ENCODE assay signal across 16 cellular contexts in the genomic region with DNA sequence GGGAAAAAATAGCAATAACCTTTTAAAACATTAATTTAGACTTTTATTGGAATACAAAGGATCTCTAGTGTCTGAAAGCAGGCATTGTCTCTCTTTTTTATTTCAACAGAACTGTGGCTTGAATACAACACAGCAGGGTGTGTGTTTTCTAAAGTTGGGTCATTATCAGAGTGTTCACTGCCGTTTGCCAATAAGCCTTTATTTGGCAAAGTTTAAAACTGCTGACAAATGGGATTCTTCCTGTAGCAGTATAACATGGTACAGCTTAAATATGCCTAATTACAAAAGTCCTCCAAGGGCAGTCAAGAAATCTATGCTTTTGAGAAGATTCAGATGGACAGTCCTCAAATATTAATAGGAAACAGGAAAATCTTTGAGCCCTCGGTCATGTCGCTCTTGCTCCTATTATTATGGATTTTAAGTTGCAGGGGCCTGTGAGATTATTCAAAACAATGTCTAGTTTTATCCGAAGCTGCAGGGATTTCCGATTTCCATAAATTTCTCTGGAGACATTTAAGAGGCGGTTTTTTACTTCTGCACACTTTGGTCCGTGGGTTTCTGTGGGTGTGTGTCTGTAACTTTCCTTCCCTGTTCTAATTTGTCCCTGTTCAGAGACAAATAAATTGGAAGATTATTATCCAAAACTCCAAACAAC.
DNase-seq lines count a peak whose midpoint lies in the region; ATAC-seq, FAIRE-seq and TF ChIP-seq lines count a peak whose summit lies in the region.
"Had no signal": no experiment of that assay in that cellular context is flagged by ENCODE, and none has a peak within 500 bp of the region (broad histone marks: within the 10 kb centered on the region; RNA-seq: fewer than 3 reads in every experiment).

No MANE protein-coding gene starts in this region.

- peaks cover 2% of the 10 kb centered on the region for H3K36me3 Mint-ChIP-seq in IgD-negative memory B cell

- 73% methylated on average over 7 of the region's 7 CpGs for WGBS in K562 (ENCODE audit: insufficient coverage, low coverage, missing lambda C conversion rate)
- WGBS in heart left ventricle, 4 donors: 54 to 62% (median 60%) methylated on average over 7 of the region's 7 CpGs

- TF ChIP-seq CTCF in K562 (IDR thresholded peaks at IDR 0.05 in 2 of 3, conservative IDR thresholded peaks at IDR 0.05 in 1 of 3; ENCODE audit: insufficient read depth in 2 of 3, low read depth in 1 of 3, low read length in 3 of 3) (no peak), heart left ventricle (IDR thresholded peaks at IDR 0.05) (no peak), coronary artery (IDR thresholded peaks at IDR 0.05) (no peak), OCI-LY7 (conservative IDR thresholded peaks at IDR 0.05; ENCODE audit: low read length) (no peak)

- H3K27ac ChIP-seq in K562 (ENCODE audit: extremely low read depth, low read depth, low read length) (no peak overlapping the region), heart left ventricle (peak overlapping the region in 8 of 12 donors; percentile 2 to 42 (median 19)), coronary artery (peak overlapping the region in 1 of 2 donors; percentile 28), OCI-LY7 (ENCODE audit: low read depth, low read length, poor library complexity, severe bottlenecking) (no peak overlapping the region)
- H3K27ac ChIP-seq: epithelial cell of prostate had no signal

- no peak overlapping the region for H3K9ac ChIP-seq in K562 (ENCODE audit: insufficient read depth in 1 of 2, low read depth in 2 of 2, low read length in 2 of 2)

- no peaks in the 10 kb centered on the region for H3K27me3 ChIP-seq in K562 (ENCODE audit: control insufficient read depth in 2 of 2, insufficient read depth in 2 of 2, low read length in 2 of 2)
- no peaks in the 10 kb centered on the region for H3K27me3 ChIP-seq in heart left ventricle

- in situ Hi-C loops in K562 (cut with MboI): no loop called here

- no peaks in the 10 kb centered on the region for H3K27me3 Mint-ChIP-seq in IgD-negative memory B cell
- H3K27me3 Mint-ChIP-seq: activated CD4-positive, alpha-beta T cell treated with anti-CD3 and anti-CD28 coated beads for 36 hours; activated T-helper 17 cell treated with anti-CD3 and anti-CD28 coated beads, Interleukin-2, amount 50 U/mL, for 72 hours; stimulated activated naive CD8-positive, alpha-beta T cell treated with anti-CD3 and anti-CD28 coated beads, Interleukin-15, Interleukin-2, amounts not matched to agents 100 ng/mL and 50 ng/mL, for 24 hours had no signal

- no peaks in the 10 kb centered on the region for H4K20me1 ChIP-seq in K562 (replicated peaks; ENCODE audit: control insufficient read depth, insufficient read depth, low read length)
- no peaks in the 10 kb centered on the region for H4K20me1 ChIP-seq in OCI-LY7 (ENCODE audit: insufficient read depth, low read length)

- H3K4me3 Mint-ChIP-seq in IgD-negative memory B cell: no peak overlapping the region
- H3K4me3 Mint-ChIP-seq: activated CD4-positive, alpha-beta T cell treated with anti-CD3 and anti-CD28 coated beads for 36 hours; activated T-helper 17 cell treated with anti-CD3 and anti-CD28 coated beads, Interleukin-2, amount 50 U/mL, for 72 hours; CD14-positive monocyte; stimulated activated naive CD8-positive, alpha-beta T cell treated with anti-CD3 and anti-CD28 coated beads, Interleukin-15, Interleukin-2, amounts not matched to agents 100 ng/mL and 50 ng/mL, for 24 hours had no signal

- no peaks in the 10 kb centered on the region for H3K9me1 ChIP-seq in K562 (ENCODE audit: control insufficient read depth, insufficient read depth, low read length)

- no peak for TF ChIP-seq RAD21 in K562 (CRISPR knock-in tag; conservative IDR thresholded peaks at IDR 0.05 in 1 of 2, IDR thresholded peaks at IDR 0.05 in 1 of 2)

- H3K27ac Mint-ChIP-seq in IgD-negative memory B cell: peak overlapping the region in 2 of 3 donors; percentile 13 to 21
- H3K27ac Mint-ChIP-seq: activated CD4-positive, alpha-beta T cell treated with anti-CD3 and anti-CD28 coated beads for 36 hours; activated T-helper 17 cell treated with anti-CD3 and anti-CD28 coated beads, Interleukin-2, amount 50 U/mL, for 72 hours; CD14-positive monocyte; stimulated activated naive CD8-positive, alpha-beta T cell treated with anti-CD3 and anti-CD28 coated beads, Interleukin-15, Interleukin-2, amounts not matched to agents 100 ng/mL and 50 ng/mL, for 24 hours had no signal

- H2AFZ ChIP-seq in K562 (ENCODE audit: low read depth, low read length) (no peak overlapping the region), OCI-LY7 (ENCODE audit: low read length) (no peak overlapping the region)

- no TSS peak for BruUV-seq in K562 (replicated peaks; lab: Mats Ljungman, UMichigan)
- BruUV-seq in OCI-LY7 (replicated peaks; lab: Mats Ljungman, UMichigan): no TSS peak

- no peak for DNase-seq in K562 (ENCODE audit: extremely low read depth in 1 of 4, low spot score in 3 of 4)
- no peak for DNase-seq in heart left ventricle
- no peak for DNase-seq in sciatic nerve (ENCODE audit: low spot score)
- DNase-seq in coronary artery (ENCODE audit: low spot score): no peak
- no peak for DNase-seq in NOMO-1 treated with DMSO at 0.1 percent for 48 hours (lab: John Stamatoyannopoulos, UW; ENCODE audit: unreplicated experiment)
- DNase-seq in OCI-LY7 (ENCODE audit: low spot score): no peak
- DNase-seq: activated CD4-positive, alpha-beta T cell treated with anti-CD3 and anti-CD28 coated beads for 36 hours; NCI-H2171 treated with DMSO at 0.1 percent for 48 hours; retina had no signal

- H3K4me1 ChIP-seq in K562 (replicated peaks in 1 of 2; ENCODE audit: control insufficient read depth in 2 of 2, insufficient read depth in 2 of 2, low read length in 2 of 2) (peaks cover 0 to 5% of the 10 kb centered on the region in 2 experiments; a peak in 1 of 5 replicates), heart left ventricle (peaks cover 0 to 35% (median 12%) of the 10 kb centered on the region in 12 donors), OCI-LY7 (ENCODE audit: insufficient read depth, low read length, poor library complexity, severe bottlenecking) (no peaks in the 10 kb centered on the region)

- TF ChIP-seq POLR2A in K562 (conservative IDR thresholded peaks at IDR 0.05) (no peak), heart left ventricle (IDR thresholded peaks at IDR 0.05) (no peak)

- H3K79me2 ChIP-seq in K562 (ENCODE audit: control insufficient read depth, insufficient read depth, low read length) (no peaks in the 10 kb centered on the region), OCI-LY7 (ENCODE audit: insufficient read depth, low read depth, low read length) (no peaks in the 10 kb centered on the region)

- FAIRE-seq in K562 (lab: Jason Lieb, UNC): no peak
- FAIRE-seq: bronchial epithelial cell had no signal

- H3K9me2 ChIP-seq in OCI-LY7 (ENCODE audit: insufficient read depth, low read length): no peaks in the 10 kb centered on the region

- intact Hi-C loops in K562 (cut with micrococcal nuclease): no loop called here
- intact Hi-C loops in heart left ventricle (cut with DNase I): no loop called here
- intact Hi-C loops in sciatic nerve (cut with DNase I): no loop called here
- intact Hi-C loops in OCI-LY7 (cut with micrococcal nuclease; ENCODE audit: unreplicated experiment): no loop called here

- ATAC-seq in K562 (no peak), heart left ventricle (peak; percentile 10 to 45 (median 31)), sciatic nerve (peak; percentile 77), GM21528 (IDR thresholded peaks at IDR 0.05; ENCODE audit: low FRiP score, unreplicated experiment) (no peak)
- ATAC-seq: activated CD4-positive, alpha-beta T cell treated with anti-CD3 and anti-CD28 coated beads for 36 hours; activated T-helper 17 cell treated with anti-CD3 and anti-CD28 coated beads, Interleukin-2, amount 50 U/mL, for 72 hours had no signal

- no peaks in the 10 kb centered on the region for H3K36me3 ChIP-seq in K562 (ENCODE audit: control insufficient read depth, insufficient read depth, low read length)
- H3K36me3 ChIP-seq in heart left ventricle: no peaks in the 10 kb centered on the region
- no peaks in the 10 kb centered on the region for H3K36me3 ChIP-seq in OCI-LY7 (ENCODE audit: insufficient read depth, low read length)

- H3K4me3 ChIP-seq in K562: no peak overlapping the region
- no peak overlapping the region for H3K4me3 ChIP-seq in heart left ventricle
- H3K4me3 ChIP-seq in coronary artery: no peak overlapping the region
- H3K4me3 ChIP-seq in OCI-LY7 (ENCODE audit: low read depth, low read length, poor library complexity, severe bottlenecking): no peak overlapping the region

- POLR2A ChIA-PET in K562 (lab: Yijun Ruan, JAX): no interaction called here
- POLR2A ChIA-PET in OCI-LY7 (lab: Charles Lee): interaction anchor here (0.6 to 1.7 kb wide), 5 partner anchors 8 to 245 kb away, joined by 3 to 4 read pairs (median 3); no protein-coding TSS in a partner anchor

- no peaks in the 10 kb centered on the region for H3K9me3 Mint-ChIP-seq in IgD-negative memory B cell
- H3K9me3 Mint-ChIP-seq: activated T-helper 17 cell treated with anti-CD3 and anti-CD28 coated beads, Interleukin-2, amount 50 U/mL, for 72 hours; CD14-positive monocyte; stimulated activated naive CD8-positive, alpha-beta T cell treated with anti-CD3 and anti-CD28 coated beads, Interleukin-15, Interleukin-2, amounts not matched to agents 100 ng/mL and 50 ng/mL, for 24 hours had no signal

- peaks cover 3 to 10% (median 5%) of the 10 kb centered on the region in 3 donors for H3K4me1 Mint-ChIP-seq in IgD-negative memory B cell

- CTCF ChIA-PET in K562 (lab: Yijun Ruan, JAX; ENCODE audit: low intra/inter-chr PET ratio): no interaction called here
- CTCF ChIA-PET in OCI-LY7 (lab: Charles Lee; ENCODE audit: unreplicated experiment): no interaction called here

- H3K9me3 ChIP-seq in K562 (replicated peaks; ENCODE audit: control insufficient read depth, insufficient read depth, low read depth, low read length) (no peaks in the 10 kb centered on the region), heart left ventricle (no peaks in the 10 kb centered on the region), OCI-LY7 (ENCODE audit: low read length) (no peaks in the 10 kb centered on the region)

- no peak for TF ChIP-seq EP300 in K562 (IDR thresholded peaks at IDR 0.05; ENCODE audit: low read length)

- H3K4me2 ChIP-seq in K562 (ENCODE audit: insufficient read depth, low read length) (no peak overlapping the region), OCI-LY7 (ENCODE audit: low read length) (no peak overlapping the region)

Comparison
In these comparisons a context has a peak if more than half of its experiments do, and no peak if none do; other contexts are left out.
1. ATAC-seq: peak in heart left ventricle (4 of 4) and sciatic nerve (single experiment); none in K562 (single experiment) and GM21528 (single experiment).
2. H3K27ac ChIP-seq: peak in heart left ventricle (8 of 12); none in K562 (single experiment) and OCI-LY7 (single experiment).